ENCODE assay signal across 8 cellular contexts in genomic region chr4:110516106-110516922, GRCh38. TPM values are rescaled to one million over a fixed set of nuclear protein-coding genes. Genes with fewer than 3 reads are reported as not detected.
DNase-seq lines count a peak whose midpoint lies in the region.

No MANE protein-coding gene starts in this region.

- DNase-seq in GM03348 (ENCODE audit: low spot score) (peak; percentile 55), H4 (ENCODE audit: low spot score) (peak; percentile 85), M059J (ENCODE audit: low read depth) (peak; percentile 81), T-helper 1 cell (peak; percentile 29 to 69 (median 65)), amniotic stem cell (lab: John Stamatoyannopoulos, UW) (peak; percentile 24), hepatic stellate cell (ENCODE audit: low spot score) (peak; percentile 43), skeletal muscle cell (ENCODE audit: low read depth) (no peak), NCI-H446 treated with DMSO at 0.1 percent for 48 hours (lab: John Stamatoyannopoulos, UW) (no peak)

- H3K4me3 ChIP-seq in skeletal muscle cell (ENCODE audit: low read depth, low read length) = peak overlapping the region; percentile 44

RNA-seq across cellular contexts. Expression of gene ENPEP, which starts 40.4 kb away (rescaled TPM):
- total RNA-seq in H4 (2014; rRNA removed; shearing (Covaris generic)) = 0.08 TPM in 1 of 2 replicates, not detected in the other
- total RNA-seq in M059J (2014; rRNA removed; shearing (Covaris generic)) = 0.15 and 0.17 TPM in 2 replicates

Comparison
In these comparisons a context has a peak if more than half of its experiments do, and no peak if none do; other contexts are left out.
1. DNase-seq: peak in GM03348 (single experiment), H4 (single experiment), M059J (single experiment), T-helper 1 cell (5 of 5), amniotic stem cell (single experiment) and hepatic stellate cell (single experiment); none in skeletal muscle cell (single experiment) and NCI-H446 treated with DMSO at 0.1 percent for 48 hours (single experiment).